ENCODE assay signal across 8 cellular contexts in genomic region chr1:248858096-248858890, GRCh38. TPM values are rescaled to one million over a fixed set of nuclear protein-coding genes. Genes with fewer than 3 reads are reported as not detected.
DNase-seq lines count a peak whose midpoint lies in the region; ATAC-seq and TF ChIP-seq lines count a peak whose summit lies in the region.

No MANE protein-coding gene starts in this region.

- no peaks in the 10 kb centered on the region for H3K27me3 ChIP-seq in mucosa of stomach (ENCODE audit: control insufficient read depth, insufficient read depth, low read length)
- H3K27me3 ChIP-seq in tibial artery: no peaks in the 10 kb centered on the region

- H3K9me3 Mint-ChIP-seq in WTC11: peaks cover 3% of the 10 kb centered on the region

- TF ChIP-seq POLR2A in erythroblast (IDR thresholded peaks at IDR 0.05; ENCODE audit: low read length): peak; percentile 39

- H3K27ac Mint-ChIP-seq in WTC11: peak overlapping the region; percentile 95

- H3K4me3 Mint-ChIP-seq in WTC11: peak overlapping the region; percentile 88

- DNase-seq in C1 segment of cervical spinal cord (lab: John Stamatoyannopoulos, UW) (peak in 8 of 14 donors; percentile 44 to 83 (median 66)), NCI-H2029 (lab: John Stamatoyannopoulos, UW) (peak; percentile 69), WTC11 (ENCODE audit: low spot score) (peak; percentile 81), erythroblast (lab: John Stamatoyannopoulos, UW) (peak; percentile 93 to 94), tibial artery (peak; percentile 52 to 86)

- H3K4me3 ChIP-seq in mucosa of stomach (ENCODE audit: low read length) (peak overlapping the region; percentile 56), tibial artery (peak overlapping the region; percentile 55 to 58)

- H3K27ac ChIP-seq in tibial artery: peak overlapping the region; percentile 88 to 96

- CTCF ChIA-PET in WTC11 (lab: Charles Lee): interaction anchor here (0.6 to 3.0 kb wide), 15 partner anchors 11 to 57 kb away, joined by 3 to 40 read pairs (median 7); partner anchors contain the start of genes PGBD2, SH3BP5L and ZNF672

- peaks cover 30% of the 10 kb centered on the region for H3K27me3 Mint-ChIP-seq in WTC11 (ENCODE audit: low read depth)

- intact Hi-C loops in tibial artery (cut with DNase I; ENCODE audit: low total_unique reads): loop anchor here (2.0 kb wide), 1 partner anchor 19 kb away; the partner anchor contains the start of gene ZNF672

- H3K4me1 ChIP-seq in mucosa of stomach (ENCODE audit: control insufficient read depth, insufficient read depth, low read length) (peaks cover 31% of the 10 kb centered on the region), tibial artery (peaks cover 0 to 30% (median 22%) of the 10 kb centered on the region in 4 donors)

- no peaks in the 10 kb centered on the region for H3K9me3 ChIP-seq in mucosa of stomach (ENCODE audit: control insufficient read depth, low read length)
- H3K9me3 ChIP-seq in tibial artery: no peaks in the 10 kb centered on the region

- POLR2A ChIA-PET in WTC11 (lab: Charles Lee): interaction anchor here (1.3 to 2.5 kb wide), 7 partner anchors 11 to 48 kb away, joined by 3 to 20 read pairs (median 11); partner anchors contain the start of genes PGBD2, SH3BP5L and ZNF672

- H3K36me3 ChIP-seq in mucosa of stomach (ENCODE audit: control insufficient read depth, insufficient read depth, low read length): no peaks in the 10 kb centered on the region
- H3K36me3 ChIP-seq in tibial artery: peaks cover 0 to 19% (median 0%) of the 10 kb centered on the region in 3 donors

- ATAC-seq in GM18508 (IDR thresholded peaks at IDR 0.05; ENCODE audit: insufficient read depth, unreplicated experiment) (peak; percentile 24), HG02943 (IDR thresholded peaks at IDR 0.05; ENCODE audit: low read depth, unreplicated experiment) (peak; percentile 37), WTC11 (peak; percentile 60)

- TF ChIP-seq CTCF in WTC11 (IDR thresholded peaks at IDR 0.05) (no peak), tibial artery (IDR thresholded peaks at IDR 0.05) (peak; percentile 29 to 30)

- peaks cover 21% of the 10 kb centered on the region for H3K4me1 Mint-ChIP-seq in WTC11

- H3K36me3 Mint-ChIP-seq in WTC11: peaks cover 8% of the 10 kb centered on the region

- H3K9ac ChIP-seq in mucosa of stomach (ENCODE audit: low read length): peak overlapping the region; percentile 83

TF ChIP-seq in WTC11, 78 proteins besides CTCF, POLR2A, EP300 and RAD21 (continues in another document):
- TF ChIP-seq ZNF281 (CRISPR knock-in tag; IDR thresholded peaks at IDR 0.05): peak; percentile 64; the same call in 1 of the 2 replicates
- no peak for TF ChIP-seq ZNF219 (CRISPR knock-in tag; IDR thresholded peaks at IDR 0.05; ENCODE audit: borderline replicate concordance)
- peak; percentile 45; the same call in 1 of the 2 replicates for TF ChIP-seq JUN (CRISPR knock-in tag; IDR thresholded peaks at IDR 0.05)
- TF ChIP-seq SOX15 (CRISPR knock-in tag; IDR thresholded peaks at IDR 0.05): no peak
- TF ChIP-seq E2F5 (CRISPR knock-in tag; IDR thresholded peaks at IDR 0.05): 0 out of 2 replicates have a peak, but pooled peaks have one; percentile 49
- TF ChIP-seq ZNF416 (CRISPR knock-in tag; IDR thresholded peaks at IDR 0.05): peak; percentile 13; the same call in 1 of the 2 replicates
- TF ChIP-seq AR (CRISPR knock-in tag; IDR thresholded peaks at IDR 0.05): no peak
- TF ChIP-seq SP1 (CRISPR knock-in tag; conservative IDR thresholded peaks at IDR 0.05): 0 out of 2 replicates have a peak, but pooled peaks have one; percentile 25
- TF ChIP-seq ELF4 (CRISPR knock-in tag; IDR thresholded peaks at IDR 0.05; ENCODE audit: low read depth): 0 out of 2 replicates have a peak, but pooled peaks have one; percentile 46
- no peak for TF ChIP-seq ZBTB43 (CRISPR knock-in tag; IDR thresholded peaks at IDR 0.05)
- peak; percentile 54 for TF ChIP-seq FOXK1 (CRISPR knock-in tag; IDR thresholded peaks at IDR 0.05)
- TF ChIP-seq ESRRA (CRISPR knock-in tag; IDR thresholded peaks at IDR 0.05; ENCODE audit: borderline replicate concordance): peak; percentile 24; the same call in 1 of the 2 replicates
- no peak for TF ChIP-seq NFE2L1 (CRISPR knock-in tag; IDR thresholded peaks at IDR 0.05)
- TF ChIP-seq, protein P1, sequence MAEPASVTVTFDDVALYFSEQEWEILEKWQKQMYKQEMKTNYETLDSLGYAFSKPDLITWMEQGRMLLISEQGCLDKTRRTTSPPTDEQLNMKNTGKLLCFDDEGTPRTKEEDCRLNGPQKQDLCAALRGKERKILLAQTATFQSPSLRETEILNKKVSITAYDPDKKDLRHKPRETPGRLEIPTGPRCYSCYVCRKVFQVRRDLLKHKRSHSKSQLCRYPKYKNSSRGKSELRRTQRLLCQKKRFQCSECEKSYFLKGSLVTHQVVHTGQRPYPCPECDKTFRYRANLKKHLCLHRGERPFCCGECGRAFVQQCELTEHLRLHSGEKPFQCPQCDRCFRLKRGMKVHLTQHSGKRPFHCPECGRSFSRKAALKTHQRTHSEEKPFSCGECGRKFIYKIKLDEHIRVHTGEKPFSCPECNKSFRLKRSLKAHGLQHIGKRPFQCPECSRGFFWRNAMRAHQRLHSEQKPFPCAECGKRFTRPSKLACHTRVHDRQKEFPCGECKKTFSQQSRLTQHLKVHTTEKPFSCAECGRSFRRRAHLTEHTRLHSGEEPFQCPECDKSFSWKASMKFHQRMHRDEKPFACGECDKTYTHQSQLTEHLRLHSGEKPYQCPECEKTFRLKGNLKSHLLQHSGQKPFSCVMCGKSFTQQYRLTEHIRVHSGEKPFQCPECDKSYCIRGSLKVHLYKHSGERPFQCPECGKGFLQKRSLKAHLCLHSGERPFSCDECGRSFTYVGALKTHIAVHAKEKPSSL (CRISPR knock-in tag; conservative IDR thresholded peaks at IDR 0.05): no peak
- TF ChIP-seq ZNF423 (CRISPR knock-in tag; IDR thresholded peaks at IDR 0.05): no peak
- TF ChIP-seq RELA (CRISPR knock-in tag; IDR thresholded peaks at IDR 0.05; ENCODE audit: borderline replicate concordance): peak; percentile 93
- peak; percentile 78 for TF ChIP-seq SMAD3 (CRISPR knock-in tag; IDR thresholded peaks at IDR 0.05; ENCODE audit: borderline replicate concordance)

RNA-seq across cellular contexts. Expression of gene ZNF692, which starts 0.6 kb away (rescaled TPM):
- total RNA-seq in WTC11 (2021): 50.7 to 59.1 TPM (median 56.0 TPM) in 3 replicates

RNA-seq across cellular contexts. Expression of gene ZNF672, which starts 20.3 kb away (rescaled TPM):
- 34.1 to 37.9 TPM (median 34.6 TPM) in 3 replicates for total RNA-seq in WTC11 (2021)

RNA-seq across cellular contexts. Expression of gene SH3BP5L, which starts 32.6 kb away (rescaled TPM):
- 28.3 to 32.9 TPM (median 28.3 TPM) in 3 replicates for total RNA-seq in WTC11 (2021)

RNA-seq across cellular contexts. Expression of gene PGBD2, which starts 47.7 kb away (rescaled TPM):
- 6.5 to 6.9 TPM (median 6.6 TPM) in 3 replicates for total RNA-seq in WTC11 (2021)

Comparison
In these comparisons a context has a peak if more than half of its experiments do, and no peak if none do; other contexts are left out.
1. Peak in every context shown above with its lines: DNase-seq, ATAC-seq, H3K4me3 ChIP-seq and H3K27ac ChIP-seq.